In the genomic region with DNA sequence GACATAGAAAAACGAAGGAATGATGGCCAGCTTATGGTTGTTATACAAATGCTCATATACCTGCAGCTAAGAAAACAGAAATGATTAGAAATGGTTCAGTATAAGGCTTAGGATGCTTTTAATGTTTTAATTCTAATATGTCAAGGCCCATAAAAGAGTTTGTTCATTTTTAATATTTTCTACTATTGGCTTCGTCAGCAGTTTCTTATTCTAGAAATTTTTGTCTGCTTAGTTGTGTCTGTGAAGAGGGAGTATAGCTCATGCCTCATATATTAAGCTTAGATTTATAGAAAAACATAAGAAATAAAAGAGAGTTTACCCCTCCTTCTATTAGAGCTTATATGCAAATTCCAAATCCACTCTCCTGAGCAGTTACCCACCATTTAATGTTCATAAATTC, we compare ENCODE assay signal across 22 cellular contexts.
"Had no signal": no experiment of that assay in that cellular context is flagged by ENCODE, and none has a peak within 500 bp of the region (broad histone marks: within the 10 kb centered on the region; RNA-seq: fewer than 3 reads in every experiment).

No MANE protein-coding gene starts in this region.

- H3K36me3 ChIP-seq: lower lobe of right lung had no signal

- H3K4me2 ChIP-seq: hepatocyte had no signal

- H3K4me3 ChIP-seq: coronary artery, dorsolateral prefrontal cortex, esophagus muscularis mucosa, gastroesophageal sphincter, heart left ventricle, hepatocyte, left lung, lower lobe of right lung, mucosa of descending colon had no signal

- FAIRE-seq: endothelial cell of umbilical vein, frontal cortex, islet of Langerhans, keratinocyte had no signal

- H3K79me2 ChIP-seq: hepatocyte had no signal

- H3K27me3 ChIP-seq: dorsolateral prefrontal cortex, esophagus muscularis mucosa, foreskin keratinocyte, gastroesophageal sphincter, heart left ventricle, hepatocyte, left lung had no signal

- DNase-seq: dermis blood vessel endothelial cell; dorsolateral prefrontal cortex; effector CD4-positive, alpha-beta T cell; effector memory CD4-positive, alpha-beta T cell; foreskin keratinocyte; heart left ventricle; hypothalamus; left cardiac atrium; left lung; left ventricle myocardium superior; lower lobe of right lung; mesenchymal stem cell; naive B cell had no signal

- ATAC-seq: foreskin keratinocyte, gastroesophageal sphincter, heart left ventricle, left cardiac atrium, left lung, left ventricle myocardium superior, lower lobe of right lung had no signal

- H3K27ac ChIP-seq: coronary artery, esophagus muscularis mucosa, foreskin keratinocyte, gastroesophageal sphincter, hepatocyte, left lung, lower lobe of right lung had no signal

- H3K4me1 ChIP-seq: foreskin keratinocyte, left lung, lower lobe of right lung had no signal

- H2AFZ ChIP-seq: hepatocyte had no signal

- H3K9me3 ChIP-seq: esophagus muscularis mucosa, gastroesophageal sphincter, heart left ventricle, left lung, lower lobe of right lung, mucosa of descending colon had no signal
